In genomic region chr20:52896348-52896747, GRCh38 we compare ENCODE assay signal across 16 cellular contexts.
"Had no signal": no experiment of that assay in that cellular context is flagged by ENCODE, and none has a peak within 500 bp of the region (broad histone marks: within the 10 kb centered on the region; RNA-seq: fewer than 3 reads in every experiment).

No MANE protein-coding gene starts in this region.

- ATAC-seq: left lobe of liver, psoas muscle, WTC11 had no signal

- H3K27me3 ChIP-seq: sigmoid colon, suprapubic skin, upper lobe of left lung had no signal

- H3K36me3 ChIP-seq: sigmoid colon, suprapubic skin, upper lobe of left lung had no signal

- H3K4me3 ChIP-seq: psoas muscle, sigmoid colon, suprapubic skin, upper lobe of left lung had no signal

- H3K9me3 ChIP-seq: psoas muscle, sigmoid colon, suprapubic skin, upper lobe of left lung had no signal

- DNase-seq: activated CD4-positive, alpha-beta T cell treated with anti-CD3 and anti-CD28 coated beads for 48 hours; activated T-cell treated with anti-CD3 and anti-CD28 coated beads for 4 hours; anterior cingulate cortex; endodermal cell; erythroblast; foreskin melanocyte; head of caudate nucleus; mesendoderm; psoas muscle; sigmoid colon; stimulated activated CD4-positive, alpha-beta T cell treated with anti-CD3 and anti-CD28 coated beads, Interleukin-2, amount 100 ng/mL, for 24 hours; stimulated activated naive CD4-positive, alpha-beta T cell treated with Interleukin-2 at 50 U/mL for 16 hours; upper lobe of left lung had no signal

- H3K27ac ChIP-seq: psoas muscle, sigmoid colon, suprapubic skin, upper lobe of left lung had no signal

- H3K4me1 ChIP-seq: psoas muscle, sigmoid colon had no signal
